14 cellular contexts compared by ENCODE assay signal in genomic region chr10:26318672-26319071, GRCh38.
"Had no signal": no experiment of that assay in that cellular context is flagged by ENCODE, and none has a peak within 500 bp of the region (broad histone marks: within the 10 kb centered on the region; RNA-seq: fewer than 3 reads in every experiment).

No MANE protein-coding gene starts in this region.

- DNase-seq: colonic mucosa; effector CD4-positive, alpha-beta T cell; endodermal cell; erythroblast; foreskin keratinocyte; kidney glomerular epithelial cell; mesendoderm; naive thymus-derived CD4-positive, alpha-beta T cell; nephron progenitor cell; posterior cingulate gyrus; sigmoid colon; stimulated activated CD4-positive, alpha-beta T cell treated with anti-CD3 and anti-CD28 coated beads, Interleukin-12 subunit alpha, Interleukin-12 subunit beta, amount 100 ng/mL, for 4 hours; stimulated activated naive CD4-positive, alpha-beta T cell; thyroid gland had no signal
